In the genomic region with DNA sequence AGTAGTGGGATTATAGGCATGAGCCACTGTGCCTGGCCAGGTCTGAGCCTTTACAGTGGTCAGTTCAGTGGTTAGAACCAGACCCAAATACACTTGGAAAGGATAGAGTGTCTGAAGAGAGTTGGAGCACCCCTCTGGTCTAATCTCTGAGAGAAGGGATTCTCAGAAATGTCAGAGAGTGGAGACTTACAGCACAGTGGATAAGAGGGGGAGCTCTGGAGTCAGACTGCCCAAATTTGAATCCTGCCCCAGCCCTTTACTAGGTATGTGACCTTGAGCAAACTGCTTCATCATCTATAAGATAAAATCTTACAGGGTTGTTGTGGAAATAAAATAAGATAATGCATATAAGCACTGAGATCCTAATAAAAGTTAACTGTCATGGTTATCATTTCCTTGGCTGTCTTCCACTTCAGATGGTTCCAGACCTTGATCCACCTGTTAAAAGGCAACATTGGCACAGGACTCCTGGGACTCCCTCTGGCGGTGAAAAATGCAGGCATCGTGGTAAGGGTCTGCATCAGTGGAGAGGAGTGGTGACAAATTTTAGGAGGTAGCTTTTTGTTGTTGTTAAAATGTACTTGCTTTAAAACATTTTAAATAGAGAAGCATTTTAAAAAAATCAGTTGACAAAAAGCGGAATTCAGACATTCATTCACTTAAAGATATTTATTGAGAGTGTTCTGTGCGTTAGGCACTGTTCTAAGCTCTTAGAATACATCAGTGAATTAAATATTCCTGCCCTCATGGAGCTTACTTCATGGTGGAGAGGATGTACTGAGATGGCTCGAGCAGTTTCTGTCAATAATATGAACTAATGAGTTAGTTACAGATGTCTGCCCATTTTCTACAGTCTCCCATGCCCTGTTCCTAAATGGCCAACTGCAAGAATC, we compare ENCODE assay signal across 10 cellular contexts. TPM values are rescaled to one million over a fixed set of nuclear protein-coding genes. Genes with fewer than 3 reads are reported as not detected.
A peak's percentile ranks its signal among the peaks of the same experiment; 100 is the strongest.
DNase-seq lines count a peak whose midpoint lies in the region; ATAC-seq and TF ChIP-seq lines count a peak whose summit lies in the region.
"Had no signal": no experiment of that assay in that cellular context is flagged by ENCODE, and none has a peak within 500 bp of the region (broad histone marks: within the 10 kb centered on the region; RNA-seq: fewer than 3 reads in every experiment).

No MANE protein-coding gene starts in this region.

- H3K4me1 Mint-ChIP-seq in activated T-cell treated with anti-CD3 and anti-CD28 coated beads, Interleukin-2, amount 50 U/mL, for 4 hours (ENCODE audit: low read depth): no peaks in the 10 kb centered on the region

- no peak overlapping the region for H3K4me3 Mint-ChIP-seq in activated T-cell treated with anti-CD3 and anti-CD28 coated beads, Interleukin-2, amount 50 U/mL, for 4 hours

- H3K36me3 Mint-ChIP-seq in activated T-cell treated with anti-CD3 and anti-CD28 coated beads, Interleukin-2, amount 50 U/mL, for 4 hours (ENCODE audit: insufficient read depth): peaks cover 29% of the 10 kb centered on the region

- no peaks in the 10 kb centered on the region for H3K27me3 ChIP-seq in osteoblast (ENCODE audit: insufficient read depth, low read length)

- H3K4me3 ChIP-seq in epithelial cell of proximal tubule (ENCODE audit: low read depth, low read length) (no peak overlapping the region), osteoblast (ENCODE audit: insufficient read depth, low read length) (no peak overlapping the region)

- H3K79me2 ChIP-seq in osteoblast (ENCODE audit: insufficient read depth, low read length): peaks cover 4% of the 10 kb centered on the region

- peak; percentile 69 for TF ChIP-seq CTCF in epithelial cell of proximal tubule (conservative IDR thresholded peaks at IDR 0.05; ENCODE audit: low read depth, low read length)
- peak; percentile 23 for TF ChIP-seq CTCF in osteoblast (IDR thresholded peaks at IDR 0.05; ENCODE audit: extremely low read depth, low read depth, low read length)

- no peaks in the 10 kb centered on the region for H4K20me1 ChIP-seq in osteoblast (ENCODE audit: insufficient read depth, low read length)

- H3K4me1 ChIP-seq in osteoblast (ENCODE audit: insufficient read depth, low read length): no peaks in the 10 kb centered on the region

- H2AFZ ChIP-seq in osteoblast (ENCODE audit: low read length): no peak overlapping the region

- no peaks in the 10 kb centered on the region for H3K27me3 Mint-ChIP-seq in activated T-cell treated with anti-CD3 and anti-CD28 coated beads, Interleukin-2, amount 50 U/mL, for 4 hours (ENCODE audit: low read depth)

- no peaks in the 10 kb centered on the region for H3K9me3 Mint-ChIP-seq in activated T-cell treated with anti-CD3 and anti-CD28 coated beads, Interleukin-2, amount 50 U/mL, for 4 hours

- no peak for ATAC-seq in activated T-cell treated with anti-CD3 and anti-CD28 coated beads, Interleukin-2, amount 50 U/mL, for 4 hours
- ATAC-seq: activated CD4-positive, CD25-positive, alpha-beta regulatory T cell treated with anti-CD3 and anti-CD28 coated beads, Interleukin-2, amount 50 U/mL, for 24 hours had no signal

- DNase-seq in G401 (ENCODE audit: low spot score): peak; percentile 47
- peak; percentile 6 for DNase-seq in NCI-H460 (ENCODE audit: extremely low read depth, low read depth)
- DNase-seq in epithelial cell of proximal tubule (ENCODE audit: low read depth): no peak
- DNase-seq in osteoblast (ENCODE audit: insufficient read length, low spot score, missing footprints): peak; percentile 36
- no peak for DNase-seq in activated T-cell treated with anti-CD3 and anti-CD28 coated beads, Interleukin-2, amount 50 U/mL, for 4 hours
- no peak for DNase-seq in NCI-H510A (lab: John Stamatoyannopoulos, UW)
- no peak for DNase-seq in H4 (ENCODE audit: low spot score)
- DNase-seq: DND-41, NCI-H146 had no signal

- peaks cover 27% of the 10 kb centered on the region for H3K36me3 ChIP-seq in osteoblast (ENCODE audit: insufficient read depth, low read length)

- in situ Hi-C loops in G401 (cut with HindIII; ENCODE audit: low sequenced_read_pairs): no loop called here

- no peak overlapping the region for H3K27ac ChIP-seq in osteoblast (ENCODE audit: low read depth, low read length)

- H3K4me2 ChIP-seq in osteoblast (ENCODE audit: insufficient read depth, low read length): no peak overlapping the region

- H3K9me3 ChIP-seq in osteoblast (ENCODE audit: low read depth, low read length): no peaks in the 10 kb centered on the region

RNA-seq across cellular contexts. Expression of a gene that starts 16.0 kb away (rescaled TPM):
- 2.0 and 4.4 TPM in 2 replicates for total RNA-seq in G401 (2014; rRNA removed; shearing (Covaris generic))
- total RNA-seq in NCI-H460 (2014; rRNA removed; shearing (Covaris generic)): 9.3 and 9.6 TPM in 2 replicates
- 9.0 and 23.8 TPM in 2 replicates for polyA plus RNA-seq in NCI-H460 (2014; cell fraction: nucleus; rRNA removed)
- total RNA-seq in epithelial cell of proximal tubule (2.4 and 4.6 TPM in 2 replicates), osteoblast (19.5 and 22.7 TPM in 2 replicates)
- 1 to 10 TPM; 6.8 to 8.2 (median 6.8) TPM for total RNA-seq in activated T-cell treated with anti-CD3 and anti-CD28 coated beads, Interleukin-2, amount 50 U/mL, for 4 hours
- total RNA-seq in H4 (2014; rRNA removed; shearing (Covaris generic)): 9.4 and 10.0 TPM in 2 replicates

Comparison
In these comparisons a context has a peak if more than half of its experiments do, and no peak if none do; other contexts are left out.
1. DNase-seq: peak in G401 (single experiment), NCI-H460 (single experiment) and osteoblast (single experiment); none in epithelial cell of proximal tubule (single experiment), activated T-cell treated with anti-CD3 and anti-CD28 coated beads, Interleukin-2, amount 50 U/mL, for 4 hours (single experiment), NCI-H510A (single experiment) and H4 (single experiment).